Comparison of ENCODE assay signal across 8 cellular contexts in genomic region chr14:74018704-74019407, GRCh38. TPM values are rescaled to one million over a fixed set of nuclear protein-coding genes. Genes with fewer than 3 reads are reported as not detected.
A peak's percentile ranks its signal among the peaks of the same experiment; 100 is the strongest.
DNase-seq lines count a peak whose midpoint lies in the region; ATAC-seq and TF ChIP-seq lines count a peak whose summit lies in the region.

Gene BBOF1, plus strand, starts transcription at chr14:74019349. Its CDS starts 130 bp downstream, at chr14:74019479.
Gene ENTPD5, minus strand, starts transcription at chr14:74019288. Its CDS starts 31,186 bp downstream, at chr14:73988102.

- DNase-seq in GM03348 (ENCODE audit: low spot score) (peak; percentile 98), HFF-Myc (ENCODE audit: extremely low read depth, low read depth) (no peak), NAMALWA (ENCODE audit: low spot score) (peak; percentile 69), head of caudate nucleus (peak; percentile 68 to 93 (median 89)), ovary (peak; percentile 84 to 91 (median 89)), thoracic aorta (ENCODE audit: low spot score) (peak; percentile 40)

- intact Hi-C loops in head of caudate nucleus (cut with DNase I) = loop anchor here (10.0 kb wide), 1 partner anchor 64 kb away; the partner anchor contains the start of genes COQ6 and FAM161B
- intact Hi-C loops in ovary (cut with DNase I) = loop anchor here in 1 of 4 donors (10.0 kb wide), 1 partner anchor 134 kb away; the partner anchor contains the start of gene ZNF410

- H3K27ac ChIP-seq in ovary (peak within 1 kb of the TSS; percentile 81 to 95), thoracic aorta (peak within 1 kb of the TSS; percentile 93 to 98)

- H3K4me3 ChIP-seq in HFF-Myc (replicated peaks; ENCODE audit: low read depth, low read length) = peak within 1 kb of the TSS; percentile 88
- peak within 1 kb of the TSS; percentile 70 for H3K4me3 ChIP-seq in ovary
- H3K4me3 ChIP-seq in thoracic aorta = peak within 1 kb of the TSS; percentile 99

- no peak for TF ChIP-seq CTCF in HFF-Myc (IDR thresholded peaks at IDR 0.05; ENCODE audit: low read depth, low read length, missing control alignments)
- peak in 2 of 3 donors; percentile 13 to 20 for TF ChIP-seq CTCF in ovary (IDR thresholded peaks at IDR 0.05)
- no peak for TF ChIP-seq CTCF in thoracic aorta (IDR thresholded peaks at IDR 0.05)

- H3K9me3 Mint-ChIP-seq in activated naive CD8-positive, alpha-beta T cell (ENCODE audit: low read depth) = no peaks in the 10 kb centered on the region

- peak within 1 kb of the TSS; percentile 96 for H3K4me3 Mint-ChIP-seq in activated naive CD8-positive, alpha-beta T cell

- peaks cover 13% of the 10 kb centered on the region for H3K4me1 Mint-ChIP-seq in activated naive CD8-positive, alpha-beta T cell (ENCODE audit: low read depth)

- peak; percentile 86 for TF ChIP-seq POLR2A in ovary (IDR thresholded peaks at IDR 0.05)

- H3K9me3 ChIP-seq in ovary (no peaks in the 10 kb centered on the region), thoracic aorta (no peaks in the 10 kb centered on the region)

- no peaks in the 10 kb centered on the region for H3K27me3 Mint-ChIP-seq in activated naive CD8-positive, alpha-beta T cell

- H3K27ac Mint-ChIP-seq in activated naive CD8-positive, alpha-beta T cell = peak within 1 kb of the TSS; percentile 94

- peak; percentile 90 for ATAC-seq in SK-N-SH treated with all-trans-retinoic acid at 6 μM for 48 hours
- peak; percentile 94 for ATAC-seq in thoracic aorta (ENCODE audit: insufficient number of reproducible peaks, low FRiP score, low read depth)

- H3K36me3 ChIP-seq in ovary = no peaks in the 10 kb centered on the region
- H3K36me3 ChIP-seq in thoracic aorta = no peaks in the 10 kb centered on the region

- H3K27me3 ChIP-seq in ovary (no peaks in the 10 kb centered on the region), thoracic aorta (replicated peaks; ENCODE audit: insufficient read depth) (no peaks in the 10 kb centered on the region)

- WGBS in ovary, 3 donors = 0% methylated on average over 63 to 86 of the region's 86 CpGs

- H3K4me1 ChIP-seq in ovary (ENCODE audit: insufficient read depth) (no peaks in the 10 kb centered on the region), thoracic aorta (ENCODE audit: control insufficient read depth in 1 of 2, low read depth in 2 of 2) (peaks cover 8 to 16% of the 10 kb centered on the region in 2 donors)

- no peak for TF ChIP-seq EP300 in ovary (IDR thresholded peaks at IDR 0.05)

- no peaks in the 10 kb centered on the region for H3K36me3 Mint-ChIP-seq in activated naive CD8-positive, alpha-beta T cell

TF ChIP-seq in SK-N-SH treated with all-trans-retinoic acid at 6 μM for 48 hours, 23 proteins besides CTCF, POLR2A, EP300 and RAD21:
- TF ChIP-seq ZFP3 (CRISPR knock-in tag; IDR thresholded peaks at IDR 0.05) (no peak), RARB (CRISPR knock-in tag; IDR thresholded peaks at IDR 0.05) (no peak), ISL1 (CRISPR knock-in tag; IDR thresholded peaks at IDR 0.05) (no peak), PATZ1 (CRISPR knock-in tag; IDR thresholded peaks at IDR 0.05; ENCODE audit: borderline replicate concordance) (no peak), SNAI2 (CRISPR knock-in tag; IDR thresholded peaks at IDR 0.05) (no peak), BACH2 (CRISPR knock-in tag; IDR thresholded peaks at IDR 0.05; ENCODE audit: borderline replicate concordance) (no peak), ZNF70 (CRISPR knock-in tag; IDR thresholded peaks at IDR 0.05) (no peak), TOX (CRISPR knock-in tag; IDR thresholded peaks at IDR 0.05; ENCODE audit: borderline replicate concordance) (no peak), ZNF565 (CRISPR knock-in tag; conservative IDR thresholded peaks at IDR 0.05; ENCODE audit: low read depth) (no peak), PPARA (CRISPR knock-in tag; IDR thresholded peaks at IDR 0.05; ENCODE audit: borderline replicate concordance) (no peak), GLIS3 (CRISPR knock-in tag; IDR thresholded peaks at IDR 0.05) (no peak; the same call in 1 of the 2 replicates), ZC3H10 (CRISPR knock-in tag; IDR thresholded peaks at IDR 0.05) (no peak), OSR1 (CRISPR knock-in tag; IDR thresholded peaks at IDR 0.05) (no peak), ZNF8 (CRISPR knock-in tag; IDR thresholded peaks at IDR 0.05) (no peak), ZFP30 (CRISPR knock-in tag; IDR thresholded peaks at IDR 0.05) (no peak), TSHZ2 (CRISPR knock-in tag; IDR thresholded peaks at IDR 0.05) (no peak), CSDC2 (CRISPR knock-in tag; IDR thresholded peaks at IDR 0.05) (no peak), TCF4 (CRISPR knock-in tag; IDR thresholded peaks at IDR 0.05; ENCODE audit: borderline replicate concordance) (no peak)

RNA-seq across cellular contexts. Expression of gene BBOF1, which starts in this region (rescaled TPM):
- total RNA-seq in ovary (10 to 100 TPM in 2 of 7 donors, 1 to 10 TPM in 5; 1.7 to 16.5 (median 4.9) TPM), thoracic aorta (1 to 10 TPM; 4.7 to 5.6 TPM)
- polyA plus RNA-seq in ovary = 10 to 100 TPM in 1 of 2 donors, 1 to 10 TPM in 1; 4.1 to 11.5 TPM

RNA-seq across cellular contexts. Expression of gene ENTPD5, which starts in this region (rescaled TPM):
- total RNA-seq in ovary = 10 to 100 TPM in 2 of 7 donors, 1 to 10 TPM in 5; 4.8 to 11.6 (median 7.0) TPM
- polyA plus RNA-seq in ovary = 10 to 100 TPM in 1 of 2 donors, 1 to 10 TPM in 1; 3.3 to 12.3 TPM
- 10 to 100 TPM in 1 of 2 donors, 1 to 10 TPM in 1; 9.8 to 17.5 TPM for total RNA-seq in thoracic aorta

Comparison
In these comparisons a context has a peak if more than half of its experiments do, and no peak if none do; other contexts are left out.
1. CTCF ChIP-seq: peak in ovary (2 of 3); none in HFF-Myc (single experiment) and thoracic aorta (single experiment).
2. Peak in every context shown above with its lines, with median percentiles within 50 percentile points of each other: H3K4me3 ChIP-seq.